Comparison of ENCODE assay signal across 15 cellular contexts in the genomic region with DNA sequence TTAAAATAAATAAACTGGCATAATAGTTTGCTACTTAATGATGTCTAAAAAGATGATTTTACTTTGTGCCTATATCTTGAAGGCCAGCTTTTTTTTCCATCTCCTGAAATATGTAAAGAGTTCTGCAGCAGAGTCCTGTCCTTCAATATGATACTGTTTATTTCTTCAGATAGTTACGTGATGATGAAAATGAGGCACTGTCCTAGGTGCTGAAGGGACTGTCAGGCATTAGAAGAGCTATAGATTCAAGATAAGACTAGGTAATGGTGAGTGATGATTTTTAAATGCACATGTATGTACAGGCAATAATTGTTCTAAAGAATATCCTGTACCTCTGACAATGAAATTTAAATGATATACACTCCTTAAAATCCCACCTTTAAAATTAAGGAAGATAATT.
DNase-seq lines count a peak whose midpoint lies in the region; ATAC-seq and TF ChIP-seq lines count a peak whose summit lies in the region.
"Had no signal": no experiment of that assay in that cellular context is flagged by ENCODE, and none has a peak within 500 bp of the region (broad histone marks: within the 10 kb centered on the region; RNA-seq: fewer than 3 reads in every experiment).

No MANE protein-coding gene starts in this region.

- ATAC-seq in lower lobe of right lung = no peak

- H2BK120ac ChIP-seq in neuronal stem cell (ENCODE audit: low read depth, low read length) = no peak overlapping the region

- no peaks in the 10 kb centered on the region for H3K9me3 ChIP-seq in neuronal stem cell (replicated peaks in 1 of 2; ENCODE audit: control insufficient read depth in 2 of 2, insufficient read depth in 1 of 2, low read depth in 1 of 2, low read length in 2 of 2)
- no peaks in the 10 kb centered on the region for H3K9me3 ChIP-seq in lower lobe of right lung

- no peak overlapping the region for H4K8ac ChIP-seq in neuronal stem cell (ENCODE audit: low read depth, low read length)

- no peak overlapping the region for H2BK5ac ChIP-seq in neuronal stem cell (ENCODE audit: low read length)

- H3K27ac ChIP-seq in neuronal stem cell (replicated peaks; ENCODE audit: low read length) = no peak overlapping the region
- no peak overlapping the region for H3K27ac ChIP-seq in lower lobe of right lung
- H3K27ac ChIP-seq: tibial nerve had no signal

- H3K36me3 ChIP-seq in neuronal stem cell (replicated peaks in 1 of 2; ENCODE audit: control insufficient read depth in 2 of 2, insufficient read depth in 2 of 2, low read length in 2 of 2) (no peaks in the 10 kb centered on the region), lower lobe of right lung (no peaks in the 10 kb centered on the region)
- H3K36me3 ChIP-seq: tibial nerve had no signal

- H3K79me1 ChIP-seq in neuronal stem cell (ENCODE audit: low read depth, low read length) = no peaks in the 10 kb centered on the region

- H3K4me3 ChIP-seq in choroid plexus epithelial cell (ENCODE audit: low read depth, low read length) (no peak overlapping the region), neuronal stem cell (ENCODE audit: low read length in 2 of 2) (no peak overlapping the region), lower lobe of right lung (no peak overlapping the region)
- H3K4me3 ChIP-seq: tibial nerve had no signal

- no CpG with 5 or more reads among the region's 1 CpG for WGBS in neuronal stem cell (ENCODE audit: extremely low coverage in 2 of 2, insufficient read length in 2 of 2, insufficient replicate concordance in 1 of 2), 2 donors

- H3K14ac ChIP-seq in neuronal stem cell (ENCODE audit: low read length) = no peak overlapping the region

- H3K27me3 ChIP-seq in neuronal stem cell (ENCODE audit: control insufficient read depth in 3 of 3, insufficient read depth in 3 of 3, low read depth in 1 of 3, low read length in 3 of 3) = no peaks in the 10 kb centered on the region
- no peaks in the 10 kb centered on the region for H3K27me3 ChIP-seq in lower lobe of right lung (ENCODE audit: low read depth)
- H3K27me3 ChIP-seq: tibial nerve had no signal

- H2AK5ac ChIP-seq in neuronal stem cell (ENCODE audit: low read depth, low read length) = no peak overlapping the region

- no peak overlapping the region for H2BK15ac ChIP-seq in neuronal stem cell (ENCODE audit: low read length)

- no peak overlapping the region for H3K23ac ChIP-seq in neuronal stem cell (ENCODE audit: low read depth, low read length, poor library complexity)

- H3K4me1 ChIP-seq in neuronal stem cell (ENCODE audit: control insufficient read depth in 2 of 2, insufficient read depth in 1 of 2, low read depth in 1 of 2, low read length in 2 of 2) = peaks cover 2 to 4% of the 10 kb centered on the region in 2 donors
- no peaks in the 10 kb centered on the region for H3K4me1 ChIP-seq in lower lobe of right lung
- H3K4me1 ChIP-seq: tibial nerve had no signal

- H2BK12ac ChIP-seq in neuronal stem cell (ENCODE audit: low read length) = no peak overlapping the region

- TF ChIP-seq CTCF in choroid plexus epithelial cell (conservative IDR thresholded peaks at IDR 0.05; ENCODE audit: low read depth, low read length) (no peak), lower lobe of right lung (IDR thresholded peaks at IDR 0.05) (no peak)

- DNase-seq in DMS53 (lab: John Stamatoyannopoulos, UW) = peak; percentile 11
- DNase-seq in DMS53 treated with DMSO at 0.1 percent for 48 hours (lab: John Stamatoyannopoulos, UW; ENCODE audit: unreplicated experiment) = no peak
- peak; percentile 17 for DNase-seq in RPMI8226
- DNase-seq in choroid plexus epithelial cell (ENCODE audit: low read depth) = peak; percentile 46
- DNase-seq in neuronal stem cell (ENCODE audit: low spot score) = peak; percentile 15
- DNase-seq in SKM-1 (lab: John Stamatoyannopoulos, UW; ENCODE audit: unreplicated experiment) = no peak
- no peak for DNase-seq in DMS114 treated with DMSO at 0.1 percent for 48 hours (lab: John Stamatoyannopoulos, UW; ENCODE audit: unreplicated experiment)
- DNase-seq in lower lobe of right lung = no peak
- DNase-seq: 8988T, activated B cell treated with CpG ODN at 0.5 μM for 24 hours, activated T-cell treated with anti-CD3 and anti-CD28 coated beads for 4 hours, hypothalamus, NCI-H526 treated with DMSO at 0.1 percent for 48 hours, SHP77 had no signal

- no peak overlapping the region for H4K91ac ChIP-seq in neuronal stem cell (ENCODE audit: low read depth, low read length, poor library complexity)

- no peak overlapping the region for H3K4me2 ChIP-seq in neuronal stem cell (ENCODE audit: insufficient read depth, low read length, poor library complexity, severe bottlenecking)

- intact Hi-C loops in lower lobe of right lung (cut with DNase I) = no loop called here

- no peak overlapping the region for H3K9ac ChIP-seq in neuronal stem cell (ENCODE audit: low read depth, low read length, poor library complexity)

- H3K4ac ChIP-seq in neuronal stem cell (ENCODE audit: low read length) = no peak overlapping the region

- no peak overlapping the region for H2AFZ ChIP-seq in neuronal stem cell (ENCODE audit: low read length)

- H3K18ac ChIP-seq in neuronal stem cell (ENCODE audit: low read length) = no peak overlapping the region

Comparison
In these comparisons a context has a peak if more than half of its experiments do, and no peak if none do; other contexts are left out.
1. DNase-seq: peak in DMS53 (single experiment), RPMI8226 (single experiment), choroid plexus epithelial cell (single experiment) and neuronal stem cell (single experiment); none in DMS53 treated with DMSO at 0.1 percent for 48 hours (single experiment), SKM-1 (single experiment), DMS114 treated with DMSO at 0.1 percent for 48 hours (single experiment) and lower lobe of right lung (single experiment).